Comparison of ENCODE assay signal across 8 cellular contexts in the genomic region with DNA sequence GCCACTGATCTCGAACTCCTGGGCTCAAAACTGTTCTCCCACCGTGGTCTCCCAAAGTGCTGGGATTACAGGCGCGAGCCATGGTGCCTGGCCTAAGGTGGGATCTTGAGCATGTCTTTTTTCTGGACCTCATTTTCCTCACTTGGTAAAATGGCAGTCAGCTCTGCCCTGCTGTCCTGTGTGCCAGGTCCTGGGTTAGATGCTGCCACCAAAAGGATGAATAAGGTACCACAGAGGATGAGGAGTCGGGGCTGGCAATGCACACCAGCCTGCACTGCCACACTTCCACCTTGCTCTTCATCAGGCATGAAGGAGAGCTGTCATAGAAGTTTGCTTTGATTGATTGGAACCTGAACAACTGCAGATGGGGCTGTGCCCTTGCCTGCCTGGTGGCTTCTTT.
DNase-seq lines count a peak whose midpoint lies in the region; ATAC-seq and TF ChIP-seq lines count a peak whose summit lies in the region.

No MANE protein-coding gene starts in this region.

- peaks cover 51% of the 10 kb centered on the region for H3K36me3 Mint-ChIP-seq in effector memory CD8-positive, alpha-beta T cell (ENCODE audit: insufficient read depth)

- no peak overlapping the region for H3K4me3 ChIP-seq in retinal pigment epithelial cell (ENCODE audit: low read length)

- DNase-seq in activated CD4-positive, alpha-beta T cell treated with anti-CD3 and anti-CD28 coated beads for 48 hours, result peak; percentile 28
- no peak for DNase-seq in activated CD4-positive, alpha-beta T cell treated with anti-CD3 and anti-CD28 coated beads, Interleukin-2, amount 50 U/mL, for 48 hours
- DNase-seq in NCI-H1694 treated with DMSO at 0.1 percent for 48 hours (lab: John Stamatoyannopoulos, UW), result peak; percentile 25
- DNase-seq in effector memory CD8-positive, alpha-beta T cell, result no peak
- no peak for DNase-seq in retinal pigment epithelial cell (ENCODE audit: low read depth)

- no peaks in the 10 kb centered on the region for H3K27me3 Mint-ChIP-seq in effector memory CD8-positive, alpha-beta T cell

- H3K27ac Mint-ChIP-seq in effector memory CD8-positive, alpha-beta T cell, result no peak overlapping the region

- no peak overlapping the region for H3K4me3 Mint-ChIP-seq in effector memory CD8-positive, alpha-beta T cell

- ATAC-seq in effector memory CD8-positive, alpha-beta T cell (replicated peaks), result peak; percentile 54
- ATAC-seq in GM19467 (IDR thresholded peaks at IDR 0.05; ENCODE audit: unreplicated experiment) (no peak), HG03039 (IDR thresholded peaks at IDR 0.05; ENCODE audit: unreplicated experiment) (no peak), HG03175 (IDR thresholded peaks at IDR 0.05; ENCODE audit: unreplicated experiment) (no peak)

- no peaks in the 10 kb centered on the region for H3K9me3 Mint-ChIP-seq in effector memory CD8-positive, alpha-beta T cell

- H3K4me1 Mint-ChIP-seq in effector memory CD8-positive, alpha-beta T cell (ENCODE audit: low read depth in 2 of 2), result peaks cover 0 to 2% of the 10 kb centered on the region in 2 donors

- peak; percentile 23 for TF ChIP-seq CTCF in retinal pigment epithelial cell (conservative IDR thresholded peaks at IDR 0.05; ENCODE audit: low read depth, low read length)

Comparison
In these comparisons a context has a peak if more than half of its experiments do, and no peak if none do; other contexts are left out.
1. DNase-seq: peak in activated CD4-positive, alpha-beta T cell treated with anti-CD3 and anti-CD28 coated beads for 48 hours (single experiment) and NCI-H1694 treated with DMSO at 0.1 percent for 48 hours (single experiment); none in activated CD4-positive, alpha-beta T cell treated with anti-CD3 and anti-CD28 coated beads, Interleukin-2, amount 50 U/mL, for 48 hours (0 of 2), effector memory CD8-positive, alpha-beta T cell (0 of 3) and retinal pigment epithelial cell (single experiment).